Comparison of ENCODE assay signal across 8 cellular contexts in the genomic region with DNA sequence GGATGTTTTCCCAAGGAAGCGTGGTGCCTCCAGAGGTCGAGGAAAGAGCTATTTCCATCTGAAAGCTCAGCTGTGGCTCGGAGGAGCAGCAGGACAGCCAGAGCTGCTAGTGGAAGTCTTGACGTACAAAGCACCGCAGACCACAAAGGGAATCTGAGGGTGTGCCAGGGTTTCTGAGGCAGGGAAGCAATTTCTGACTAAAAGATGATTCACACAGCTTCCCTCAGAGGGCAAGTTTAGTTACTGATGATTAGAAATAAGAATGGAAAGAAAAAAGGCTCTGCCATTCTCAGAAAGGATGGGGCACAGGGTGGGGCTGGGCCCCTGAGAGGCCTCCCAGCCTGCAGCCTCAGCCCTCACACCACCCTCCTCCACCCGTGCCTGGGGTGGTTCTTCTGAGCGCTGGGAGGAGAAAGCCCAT. TPM values are rescaled to one million over a fixed set of nuclear protein-coding genes. Genes with fewer than 3 reads are reported as not detected.
DNase-seq lines count a peak whose midpoint lies in the region; ATAC-seq and TF ChIP-seq lines count a peak whose summit lies in the region.

No MANE protein-coding gene starts in this region.

- WGBS in heart left ventricle, 4 donors: 68 to 76% (median 72%) methylated on average over 7 of the region's 7 CpGs
- 48 to 61% methylated on average over 5 to 7 of the region's 7 CpGs for WGBS in gastroesophageal sphincter (ENCODE audit: low coverage in 1 of 2), 2 donors

- intact Hi-C loops in heart left ventricle (cut with DNase I): no loop called here

- peak overlapping the region; percentile 21 for H3K4me3 Mint-ChIP-seq in activated T-helper 17 cell treated with anti-CD3 and anti-CD28 coated beads, Interleukin-2, amount 50 U/mL, for 72 hours
- no peak overlapping the region for H3K4me3 Mint-ChIP-seq in progenitor cell of endocrine pancreas (ENCODE audit: low read depth)

- H3K4me1 ChIP-seq in heart left ventricle (no peaks in the 10 kb centered on the region), gastroesophageal sphincter (peaks cover 0 to 6% (median 0%) of the 10 kb centered on the region in 3 donors)

- H3K36me3 ChIP-seq in kidney epithelial cell (ENCODE audit: control insufficient read depth, insufficient read depth, low read length) (no peaks in the 10 kb centered on the region), heart left ventricle (no peaks in the 10 kb centered on the region), gastroesophageal sphincter (no peaks in the 10 kb centered on the region)

- H3K27me3 Mint-ChIP-seq in activated T-helper 17 cell treated with anti-CD3 and anti-CD28 coated beads, Interleukin-2, amount 50 U/mL, for 72 hours: peaks cover 18% of the 10 kb centered on the region
- H3K27me3 Mint-ChIP-seq in progenitor cell of endocrine pancreas: peaks cover 4% of the 10 kb centered on the region

- TF ChIP-seq CTCF in kidney epithelial cell (IDR thresholded peaks at IDR 0.05; ENCODE audit: insufficient read depth, low read length, poor library complexity, severe bottlenecking): no peak
- TF ChIP-seq CTCF in progenitor cell of endocrine pancreas (IDR thresholded peaks at IDR 0.05; ENCODE audit: unreplicated experiment): no peak
- no peak for TF ChIP-seq CTCF in heart left ventricle (IDR thresholded peaks at IDR 0.05)
- TF ChIP-seq CTCF in gastroesophageal sphincter (IDR thresholded peaks at IDR 0.05): no peak

- DNase-seq in A172 (ENCODE audit: low spot score) (peak; percentile 99), HT1080 (ENCODE audit: low read depth) (peak; percentile 99), kidney epithelial cell (ENCODE audit: low read depth) (peak; percentile 97), progenitor cell of endocrine pancreas (ENCODE audit: low spot score, unreplicated experiment) (no peak), heart left ventricle (no peak)

- H3K27ac Mint-ChIP-seq in activated T-helper 17 cell treated with anti-CD3 and anti-CD28 coated beads, Interleukin-2, amount 50 U/mL, for 72 hours: peak overlapping the region; percentile 73
- H3K27ac Mint-ChIP-seq in progenitor cell of endocrine pancreas: no peak overlapping the region

- TF ChIP-seq POLR2A in heart left ventricle (IDR thresholded peaks at IDR 0.05): no peak
- no peak for TF ChIP-seq POLR2A in gastroesophageal sphincter (IDR thresholded peaks at IDR 0.05)

- no peak overlapping the region for H3K27ac ChIP-seq in heart left ventricle
- H3K27ac ChIP-seq in gastroesophageal sphincter: no peak overlapping the region

- H3K36me3 Mint-ChIP-seq in activated T-helper 17 cell treated with anti-CD3 and anti-CD28 coated beads, Interleukin-2, amount 50 U/mL, for 72 hours (ENCODE audit: low read depth): no peaks in the 10 kb centered on the region
- H3K36me3 Mint-ChIP-seq in progenitor cell of endocrine pancreas (ENCODE audit: insufficient read depth): no peaks in the 10 kb centered on the region

- peaks cover 23% of the 10 kb centered on the region for H3K4me1 Mint-ChIP-seq in activated T-helper 17 cell treated with anti-CD3 and anti-CD28 coated beads, Interleukin-2, amount 50 U/mL, for 72 hours
- no peaks in the 10 kb centered on the region for H3K4me1 Mint-ChIP-seq in progenitor cell of endocrine pancreas (ENCODE audit: low read depth)

- H3K4me3 ChIP-seq in kidney epithelial cell (ENCODE audit: low read depth, low read length): no peak overlapping the region
- no peak overlapping the region for H3K4me3 ChIP-seq in heart left ventricle
- no peak overlapping the region for H3K4me3 ChIP-seq in gastroesophageal sphincter

- no peaks in the 10 kb centered on the region for H3K9me3 Mint-ChIP-seq in activated T-helper 17 cell treated with anti-CD3 and anti-CD28 coated beads, Interleukin-2, amount 50 U/mL, for 72 hours
- H3K9me3 Mint-ChIP-seq in progenitor cell of endocrine pancreas (ENCODE audit: low read depth): no peaks in the 10 kb centered on the region

- H3K9me3 ChIP-seq in heart left ventricle (peaks cover 0 to 9% (median 0%) of the 10 kb centered on the region in 12 donors), gastroesophageal sphincter (peaks cover 0 to 11% (median 0%) of the 10 kb centered on the region in 3 donors)

- no peaks in the 10 kb centered on the region for H3K27me3 ChIP-seq in kidney epithelial cell (ENCODE audit: control insufficient read depth, insufficient read depth, low read length)
- no peaks in the 10 kb centered on the region for H3K27me3 ChIP-seq in heart left ventricle
- peaks cover 9% of the 10 kb centered on the region for H3K27me3 ChIP-seq in gastroesophageal sphincter

- peak; percentile 82 for ATAC-seq in activated T-helper 17 cell treated with anti-CD3 and anti-CD28 coated beads, Interleukin-2, amount 50 U/mL, for 72 hours (replicated peaks)
- no peak for ATAC-seq in heart left ventricle
- no peak for ATAC-seq in GM18498 (IDR thresholded peaks at IDR 0.05; ENCODE audit: unreplicated experiment)
- no peak for ATAC-seq in gastroesophageal sphincter

- TF ChIP-seq EP300 in gastroesophageal sphincter (IDR thresholded peaks at IDR 0.05): no peak

RNA-seq across cellular contexts. Expression of gene SEC13, which starts 45.8 kb away (rescaled TPM):
- 234 and 245 TPM in 2 replicates for total RNA-seq in A172 (2014; rRNA removed; shearing (Covaris generic))
- 205 and 212 TPM in 2 replicates for total RNA-seq in HT1080 (2014; rRNA removed; shearing (Covaris generic))
- 118 and 127 TPM in 2 replicates for polyA plus RNA-seq in HT1080 (2015; cell fraction: cytosol; rRNA removed)
- 118 and 128 TPM in 2 replicates for polyA plus RNA-seq in HT1080 (2015; cell fraction: nucleus; rRNA removed)
- total RNA-seq in activated T-helper 17 cell treated with anti-CD3 and anti-CD28 coated beads, Interleukin-2, amount 50 U/mL, for 72 hours: 100 to 1,000 TPM in 1 of 2 donors, 10 to 100 TPM in 1; 69.5 to 104 TPM
- total RNA-seq in kidney epithelial cell (167 and 175 TPM in 2 replicates), progenitor cell of endocrine pancreas (101 and 105 TPM in 2 replicates), heart left ventricle (10 to 100 TPM; 49.7 to 73.6 (median 56.9) TPM), gastroesophageal sphincter (10 to 100 TPM; 58.5 to 85.9 (median 76.9) TPM)
- polyA plus RNA-seq in heart left ventricle: 100 to 1,000 TPM in 1 of 2 donors, 10 to 100 TPM in 1; 49.2 to 164 TPM

Comparison
In these comparisons a context has a peak if more than half of its experiments do, and no peak if none do; other contexts are left out.
1. DNase-seq: peak in A172 (single experiment), HT1080 (single experiment) and kidney epithelial cell (single experiment); none in progenitor cell of endocrine pancreas (single experiment) and heart left ventricle (0 of 5).